ENCODE assay signal across 27 cellular contexts in genomic region chr10:90328896-90329295, GRCh38.
"Had no signal": no experiment of that assay in that cellular context is flagged by ENCODE, and none has a peak within 500 bp of the region (broad histone marks: within the 10 kb centered on the region; RNA-seq: fewer than 3 reads in every experiment).

No MANE protein-coding gene starts in this region.

- H3K9me3 Mint-ChIP-seq: memory B cell; mesothelial cell of epicardium; neural crest cell; stimulated activated memory B cell treated with anti-CD40 and anti-IgM and Interleukin-4, amounts not matched to agents 10 μg/mL and 1 μg/mL and 100 μg/mL, for 72 hours had no signal

- H3K4me3 Mint-ChIP-seq: memory B cell; mesothelial cell of epicardium; naive B cell; natural killer cell treated with Interleukin-12 subunit alpha and Interleukin-12 subunit beta and Interleukin-15 and Interleukin-18, amount 100 ng/mL, for 72 hours; neural crest cell; stimulated activated memory B cell treated with anti-CD40 and anti-IgM and Interleukin-4, amounts not matched to agents 10 μg/mL and 1 μg/mL and 100 μg/mL, for 72 hours; type B pancreatic cell had no signal

- H3K36me3 Mint-ChIP-seq: memory B cell; mesothelial cell of epicardium; naive B cell; natural killer cell treated with Interleukin-12 subunit alpha and Interleukin-12 subunit beta and Interleukin-15 and Interleukin-18, amount 100 ng/mL, for 72 hours; stimulated activated memory B cell treated with anti-CD40 and anti-IgM and Interleukin-4, amounts not matched to agents 10 μg/mL and 1 μg/mL and 100 μg/mL, for 72 hours; type B pancreatic cell had no signal

- H3K27me3 Mint-ChIP-seq: memory B cell; natural killer cell treated with Interleukin-12 subunit alpha and Interleukin-12 subunit beta and Interleukin-15 and Interleukin-18, amount 100 ng/mL, for 72 hours; stimulated activated memory B cell treated with anti-CD40 and anti-IgM and Interleukin-4, amounts not matched to agents 10 μg/mL and 1 μg/mL and 100 μg/mL, for 72 hours had no signal

- H3K4me1 ChIP-seq: esophagus muscularis mucosa, gastroesophageal sphincter, heart right ventricle, psoas muscle, spleen, testis, tibial artery had no signal

- H3K27ac Mint-ChIP-seq: memory B cell; mesothelial cell of epicardium; naive B cell; natural killer cell treated with Interleukin-12 subunit alpha and Interleukin-12 subunit beta and Interleukin-15 and Interleukin-18, amount 100 ng/mL, for 72 hours; stimulated activated memory B cell treated with anti-CD40 and anti-IgM and Interleukin-4, amounts not matched to agents 10 μg/mL and 1 μg/mL and 100 μg/mL, for 72 hours; type B pancreatic cell had no signal

- H3K4me1 Mint-ChIP-seq: memory B cell; mesothelial cell of epicardium; naive B cell; neural crest cell; stimulated activated memory B cell treated with anti-CD40 and anti-IgM and Interleukin-4, amounts not matched to agents 10 μg/mL and 1 μg/mL and 100 μg/mL, for 72 hours had no signal

- H3K4me3 ChIP-seq: esophagus muscularis mucosa, gastroesophageal sphincter, heart right ventricle, lung, mucosa of descending colon, psoas muscle, skin epidermis, spleen, testis, tibial artery had no signal

- H3K27ac ChIP-seq: esophagus muscularis mucosa, foreskin keratinocyte, gastroesophageal sphincter, heart right ventricle, psoas muscle, skin epidermis, spleen, testis, tibial artery had no signal

- ATAC-seq: gastroesophageal sphincter; heart right ventricle; left lobe of liver; mucosa of descending colon; natural killer cell treated with Interleukin-12 subunit alpha and Interleukin-12 subunit beta and Interleukin-15 and Interleukin-18, amount 100 ng/mL, for 72 hours; psoas muscle; right cardiac atrium; stimulated activated memory B cell treated with anti-CD40 and anti-IgM and Interleukin-4, amounts not matched to agents 10 μg/mL and 1 μg/mL and 100 μg/mL, for 72 hours; stimulated activated naive CD8-positive, alpha-beta T cell treated with anti-CD3 and anti-CD28 coated beads, Interleukin-15, Interleukin-2, amounts not matched to agents 100 U/mL and 50 U/mL, for 24 hours had no signal

- H3K27me3 ChIP-seq: esophagus muscularis mucosa, foreskin keratinocyte, gastroesophageal sphincter, heart right ventricle, spleen, testis, tibial artery had no signal

- H3K9me3 ChIP-seq: gastroesophageal sphincter, mucosa of descending colon, psoas muscle, spleen, testis, tibial artery had no signal

- DNase-seq: cortex of kidney; foreskin keratinocyte; glutamatergic neuron; heart right ventricle; hippocampal formation; kidney; mucosa of descending colon; naive B cell; psoas muscle; right cardiac atrium; spleen; stimulated activated CD4-positive, alpha-beta T cell treated with anti-CD3 and anti-CD28 coated beads, Interleukin-4, amount 100 ng/mL, for 4 hours; stimulated activated naive CD8-positive, alpha-beta T cell treated with anti-CD3 and anti-CD28 coated beads, Interleukin-15, Interleukin-2, amounts not matched to agents 100 U/mL and 50 U/mL, for 24 hours; substantia nigra; testis; tibial artery had no signal

- H3K36me3 ChIP-seq: esophagus muscularis mucosa, gastroesophageal sphincter, heart right ventricle, spleen, tibial artery had no signal
